In genomic region chr3:183811638-183812037, GRCh38 we compare ENCODE assay signal across 18 cellular contexts. TPM values are rescaled to one million over a fixed set of nuclear protein-coding genes. Genes with fewer than 3 reads are reported as not detected.
"Had no signal": no experiment of that assay in that cellular context is flagged by ENCODE, and none has a peak within 500 bp of the region (broad histone marks: within the 10 kb centered on the region; RNA-seq: fewer than 3 reads in every experiment).

No MANE protein-coding gene starts in this region.

- H3K27me3 ChIP-seq: ascending aorta, right lobe of liver, SJCRH30, testis, upper lobe of right lung had no signal

- H3K4me3 ChIP-seq: ascending aorta, mucosa of descending colon, psoas muscle, right lobe of liver, SJCRH30, testis, upper lobe of right lung had no signal

- H3K4me1 Mint-ChIP-seq: immature natural killer cell had no signal

- H3K27ac Mint-ChIP-seq: activated CD4-positive, alpha-beta T cell treated with anti-CD3 and anti-CD28 coated beads for 36 hours; immature natural killer cell had no signal

- H3K27ac ChIP-seq: ascending aorta, right lobe of liver, SJCRH30, testis, upper lobe of right lung, VCaP had no signal

- ATAC-seq: activated CD4-positive, alpha-beta T cell treated with anti-CD3 and anti-CD28 coated beads for 36 hours; left cardiac atrium; mucosa of descending colon; naive thymus-derived CD8-positive, alpha-beta T cell; psoas muscle; right lobe of liver; upper lobe of right lung had no signal

- H3K4me3 Mint-ChIP-seq: activated CD4-positive, alpha-beta T cell treated with anti-CD3 and anti-CD28 coated beads for 36 hours; immature natural killer cell; naive thymus-derived CD8-positive, alpha-beta T cell had no signal

- H3K9me3 Mint-ChIP-seq: immature natural killer cell; naive thymus-derived CD8-positive, alpha-beta T cell had no signal

- DNase-seq: activated CD4-positive, alpha-beta T cell treated with anti-CD3 and anti-CD28 coated beads for 36 hours; activated effector memory CD4-positive, alpha-beta T cell treated with anti-CD3 and anti-CD28 coated beads, Interleukin-2, amount 50 U/mL, for 16 hours; central memory CD4-positive, alpha-beta T cell; immature natural killer cell; left cardiac atrium; mucosa of descending colon; naive thymus-derived CD8-positive, alpha-beta T cell; nucleus accumbens; psoas muscle; right lobe of liver; SJCRH30; stimulated activated CD4-positive, alpha-beta T cell treated with anti-CD3 and anti-CD28 coated beads, Interleukin-1b, Interleukin-23, amount 100 ng/mL, for 48 hours; stimulated activated naive CD8-positive, alpha-beta T cell treated with anti-CD3 and anti-CD28 coated beads, Interleukin-15, Interleukin-2, amounts not matched to agents 100 U/mL and 50 U/mL, for 24 hours; T1000; testis; upper lobe of right lung had no signal

- H3K27me3 Mint-ChIP-seq: activated CD4-positive, alpha-beta T cell treated with anti-CD3 and anti-CD28 coated beads for 36 hours; naive thymus-derived CD8-positive, alpha-beta T cell had no signal

RNA-seq across cellular contexts. Expression of gene MAP6D1, which starts 13.7 kb away (rescaled TPM):
- total RNA-seq: ascending aorta had no signal
